9 cellular contexts compared by ENCODE assay signal in the genomic region with DNA sequence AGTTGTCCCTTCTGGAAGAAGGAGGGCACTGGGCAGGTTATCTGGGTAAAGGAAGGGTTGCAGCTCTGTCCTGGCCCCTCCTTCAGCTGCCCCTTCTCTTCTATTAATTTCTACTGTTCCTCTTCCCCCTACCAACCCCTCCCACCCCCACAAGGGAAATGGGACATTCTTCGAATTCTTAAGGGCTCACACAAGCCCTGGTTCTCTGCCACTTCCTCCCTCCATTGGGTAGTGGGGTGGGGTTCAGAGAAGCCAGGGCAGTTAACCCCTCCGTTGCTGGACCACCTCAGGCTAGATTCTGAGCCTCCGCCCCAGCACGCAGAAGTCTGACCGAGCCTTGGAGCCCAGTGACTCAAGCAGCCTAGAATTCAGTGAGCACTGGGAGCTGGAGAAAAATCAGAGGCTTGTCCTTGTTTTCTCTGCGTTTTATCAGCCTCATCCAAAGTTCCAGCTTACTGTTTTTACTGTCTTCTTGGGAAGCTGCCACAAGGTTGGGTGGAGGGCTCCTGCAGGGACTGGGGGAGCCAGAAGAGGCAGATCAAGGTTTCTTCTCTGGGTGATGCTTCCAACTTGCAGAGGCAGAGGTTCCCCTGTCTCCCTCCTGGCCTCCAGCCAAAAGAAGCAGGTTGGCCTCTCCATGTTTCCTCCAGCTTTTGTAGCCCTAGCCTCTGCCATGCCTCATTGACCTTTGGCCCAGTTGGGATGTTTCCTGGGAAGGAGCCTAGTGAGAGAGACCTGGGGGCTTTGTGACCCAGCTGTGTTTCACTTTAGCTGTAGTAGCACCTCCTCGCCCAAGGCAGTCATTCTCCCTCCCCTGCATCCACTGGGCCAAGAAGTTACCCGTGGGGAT. TPM values are rescaled to one million over a fixed set of nuclear protein-coding genes. Genes with fewer than 3 reads are reported as not detected.
A peak's percentile ranks its signal among the peaks of the same experiment; 100 is the strongest.
DNase-seq lines count a peak whose midpoint lies in the region; ATAC-seq, FAIRE-seq and TF ChIP-seq lines count a peak whose summit lies in the region.
"Had no signal": no experiment of that assay in that cellular context is flagged by ENCODE, and none has a peak within 500 bp of the region (broad histone marks: within the 10 kb centered on the region; RNA-seq: fewer than 3 reads in every experiment).

No MANE protein-coding gene starts in this region.

- H3K9ac ChIP-seq in H1 (replicated peaks in 1 of 4; ENCODE audit: extremely low read depth in 1 of 4, low read depth in 3 of 4, low read length in 3 of 4) (no peak overlapping the region), mucosa of stomach (ENCODE audit: low read length) (peak overlapping the region; percentile 28)

- H3K4me3 ChIP-seq in H1 (ENCODE audit: extremely low read depth in 1 of 4, insufficient read depth in 2 of 4, low read depth in 3 of 4, low read length in 4 of 4) (peak overlapping the region in 3 of 4 experiments; percentile 7 to 43 (median 20); a peak in 5 of 8 replicates), mucosa of stomach (ENCODE audit: low read length) (no peak overlapping the region)

- peak overlapping the region; percentile 94 for H4K91ac ChIP-seq in H1 (replicated peaks; ENCODE audit: insufficient read length, low read length)

- H3K23me2 ChIP-seq in H1 (ENCODE audit: low read depth, low read length): peaks cover 2% of the 10 kb centered on the region; the same call in 1 of the 2 replicates

- peak in 1 of 2 experiments; percentile 5; a peak in 1 of 4 replicates for TF ChIP-seq RAD21 in H1 (IDR thresholded peaks at IDR 0.05 in 1 of 2, conservative IDR thresholded peaks at IDR 0.05 in 1 of 2; ENCODE audit: low read depth in 2 of 2, low read length in 2 of 2)

- TF ChIP-seq POLR2A in H1 (IDR thresholded peaks at IDR 0.05; ENCODE audit: control extremely low read depth in 1 of 2, low read depth in 2 of 2, low read length in 2 of 2): no peak

- H4K8ac ChIP-seq in H1 (ENCODE audit: extremely low read depth, insufficient read depth, low read length): peak overlapping the region; percentile 9; the same call in 1 of the 2 replicates

- TF ChIP-seq CTCF in H1 (IDR thresholded peaks at IDR 0.05; ENCODE audit: control extremely low read depth in 1 of 3, insufficient read depth in 1 of 3, low read depth in 1 of 3, low read length in 3 of 3) (no peak), omental fat pad (IDR thresholded peaks at IDR 0.05) (no peak)

- peak overlapping the region; percentile 85; the same call in 1 of the 2 replicates for H2BK15ac ChIP-seq in H1 (ENCODE audit: low read length)

- H3K56ac ChIP-seq in H1 (replicated peaks; ENCODE audit: insufficient read length, low read depth, low read length): peak overlapping the region; percentile 66

- 26% methylated on average over 8 of the region's 8 CpGs; no CpG with 5 or more reads in 1 of the 2 experiments for WGBS in H1 (ENCODE audit: extremely low coverage in 1 of 2, insufficient coverage in 1 of 2, insufficient read length in 1 of 2, insufficient replicate concordance in 2 of 2, low coverage in 1 of 2, low lambda C conversion rate in 2 of 2, missing lambda C conversion rate in 1 of 2), 2 experiments

- H4K20me1 ChIP-seq in H1 (replicated peaks in 1 of 2; ENCODE audit: control insufficient read depth in 1 of 2, insufficient read depth in 2 of 2, low read length in 2 of 2): peaks cover 0 to 3% of the 10 kb centered on the region in 2 experiments

- peaks cover 0 to 3% (median 0%) of the 10 kb centered on the region in 4 experiments; a peak in 2 of 8 replicates for H3K36me3 ChIP-seq in H1 (ENCODE audit: control insufficient read depth in 2 of 4, insufficient read depth in 4 of 4, low read length in 3 of 4)
- peaks cover 26% of the 10 kb centered on the region for H3K36me3 ChIP-seq in mucosa of stomach (ENCODE audit: control insufficient read depth, insufficient read depth, low read length)

- H3K4ac ChIP-seq in H1 (replicated peaks; ENCODE audit: insufficient read length, low read depth, low read length): peak overlapping the region; percentile 63

- H3K4me1 ChIP-seq in H1 (replicated peaks in 1 of 4; ENCODE audit: control insufficient read depth in 3 of 4, insufficient read depth in 4 of 4, low read length in 3 of 4): peaks cover 31 to 51% (median 37%) of the 10 kb centered on the region in 4 experiments
- H3K4me1 ChIP-seq in mucosa of stomach (ENCODE audit: control insufficient read depth, insufficient read depth, low read length): peaks cover 78% of the 10 kb centered on the region

- H3K79me2 ChIP-seq in H1 (ENCODE audit: control insufficient read depth in 1 of 2, insufficient read depth in 2 of 2, low read length in 2 of 2): peaks cover 6 to 78% of the 10 kb centered on the region in 2 experiments; a peak in 3 of 4 replicates

- CTCF ChIA-PET in H1 (lab: Charles Lee; ENCODE audit: partially characterized antibody): interaction anchor here (0.6 to 4.4 kb wide), 6 partner anchors 8 to 227 kb away, joined by 3 to 26 read pairs (median 3); a partner anchor contains a TSS

- DNase-seq in GM04504 (ENCODE audit: low read depth) (peak; percentile 56), RCC 7860 (ENCODE audit: low spot score) (peak; percentile 92), H1 (ENCODE audit: low read depth in 1 of 2, low spot score in 2 of 2) (peak; percentile 79 to 91), omental fat pad (ENCODE audit: low spot score) (no peak)
- no peak for DNase-seq in stimulated activated CD4-positive, alpha-beta T cell treated with anti-CD3 and anti-CD28 coated beads, Interleukin-4, amount 100 ng/mL, for 24 hours
- DNase-seq in stimulated activated CD4-positive, alpha-beta T cell treated with anti-CD3 and anti-CD28 coated beads, Interleukin-4, amount 100 ng/mL, for 4 hours: no peak

- H3K14ac ChIP-seq in H1 (ENCODE audit: insufficient read length): no peak overlapping the region

- H4K5ac ChIP-seq in H1 (ENCODE audit: insufficient read length, low read depth, low read length): peak overlapping the region; percentile 88

- peak overlapping the region; percentile 98 for H3K18ac ChIP-seq in H1 (ENCODE audit: extremely low read depth, low read length)

- no peak overlapping the region for H3K23ac ChIP-seq in H1 (ENCODE audit: insufficient read length)

- H3K27me3 ChIP-seq in H1 (replicated peaks in 1 of 4; ENCODE audit: control insufficient read depth in 3 of 4, extremely low read depth in 1 of 4, insufficient read depth in 3 of 4, low read length in 3 of 4) (no peaks in the 10 kb centered on the region), mucosa of stomach (ENCODE audit: control insufficient read depth, insufficient read depth, low read length) (no peaks in the 10 kb centered on the region)

- H3K79me1 ChIP-seq in H1 (ENCODE audit: low read depth, low read length): peaks cover 19% of the 10 kb centered on the region

- H2AFZ ChIP-seq in H1 (ENCODE audit: low read length): no peak overlapping the region

- TF ChIP-seq EP300 in H1 (IDR thresholded peaks at IDR 0.05; ENCODE audit: borderline replicate concordance in 1 of 2, low read depth in 2 of 2, low read length in 2 of 2): peak in 1 of 2 experiments; percentile 42; a peak in 1 of 3 replicates

- no peaks in the 10 kb centered on the region for H3K9me3 ChIP-seq in H1 (ENCODE audit: insufficient read depth in 2 of 2, low read depth in 1 of 2, low read length in 1 of 2)
- no peaks in the 10 kb centered on the region for H3K9me3 ChIP-seq in mucosa of stomach (ENCODE audit: control insufficient read depth, low read length)

- POLR2A ChIA-PET in H1 (lab: Charles Lee; ENCODE audit: partially characterized antibody): interaction anchor here (0.6 to 24.3 kb wide), 7 partner anchors 9 to 82 kb away, joined by 3 to 468 read pairs (median 4); a partner anchor contains a TSS

- H2AK5ac ChIP-seq in H1 (ENCODE audit: low read depth, low read length): peak overlapping the region; percentile 57; the same call in 1 of the 2 replicates

- FAIRE-seq in RCC 7860 (lab: Jason Lieb, UNC) (peak; percentile 79), H1 (lab: Jason Lieb, UNC) (peak; percentile 42)

- peak overlapping the region; percentile 57 to 78 for H3K4me2 ChIP-seq in H1 (ENCODE audit: insufficient read depth in 1 of 2, low read depth in 2 of 2, low read length in 2 of 2)

- peak overlapping the region; percentile 72; the same call in 1 of the 2 replicates for H3K27ac ChIP-seq in H1 (ENCODE audit: low read depth, low read length)
- H3K27ac ChIP-seq: VCaP had no signal

- peak overlapping the region; percentile 80; the same call in 1 of the 2 replicates for H2BK12ac ChIP-seq in H1 (ENCODE audit: low read depth, low read length)

- peak overlapping the region; percentile 94 for H2BK5ac ChIP-seq in H1 (ENCODE audit: low read depth, low read length)

- peak overlapping the region; percentile 81; the same call in 1 of the 2 replicates for H2BK20ac ChIP-seq in H1 (ENCODE audit: low read length)

- H2BK120ac ChIP-seq in H1 (replicated peaks; ENCODE audit: low read depth, low read length): peak overlapping the region; percentile 90

- ATAC-seq in omental fat pad (ENCODE audit: low FRiP score): no peak
- ATAC-seq in HG03039 (IDR thresholded peaks at IDR 0.05; ENCODE audit: unreplicated experiment): no peak

RNA-seq across cellular contexts. Expression of a gene that starts 10.2 kb away (rescaled TPM):
- total RNA-seq in H1 (2021; fragmentation: NEBNext Ultra II Directional; extraction: Animal tissue kit (Norgen Biotek cat#: 25700)): 170 and 180 TPM in 2 replicates
- polyA plus RNA-seq in H1 (2011; rRNA removed): 114 and 182 TPM in 2 replicates
- polyA plus RNA-seq in H1 (2011; cell fraction: cytosol; rRNA removed): 97.6 TPM
- 95.0 TPM for polyA plus RNA-seq in H1 (2011; cell fraction: nucleus; rRNA removed)
- polyA plus RNA-seq in H1 (2012, experiment 1 of 2): 127 to 134 TPM (median 129 TPM) in 4 replicates
- 154 TPM for polyA plus RNA-seq in H1 (2012, experiment 2 of 2)
- 98.7 TPM for polyA plus RNA-seq in H1 (2013, experiment 1 of 2)
- polyA plus RNA-seq in H1 (2013, experiment 2 of 2): 97.2 TPM
- polyA minus RNA-seq in H1 (2011; rRNA and poly(A)+ RNA removed): 95.4 and 104 TPM in 2 replicates
- polyA minus RNA-seq in H1 (2011; cell fraction: cytosol; rRNA and poly(A)+ RNA removed): 106 TPM
- polyA minus RNA-seq in H1 (2011; cell fraction: nucleus; rRNA and poly(A)+ RNA removed): 55.4 TPM
- 100 to 1,000 TPM; 111 to 174 (median 148) TPM for total RNA-seq in omental fat pad

RNA-seq across cellular contexts. Expression of a gene that starts 26.6 kb away (rescaled TPM):
- total RNA-seq in H1 (2021; fragmentation: NEBNext Ultra II Directional; extraction: Animal tissue kit (Norgen Biotek cat#: 25700)): 2,091 and 2,148 TPM in 2 replicates
- 1,486 and 2,502 TPM in 2 replicates for polyA plus RNA-seq in H1 (2011; rRNA removed)
- 3,173 TPM for polyA plus RNA-seq in H1 (2011; cell fraction: cytosol; rRNA removed)
- polyA plus RNA-seq in H1 (2011; cell fraction: nucleus; rRNA removed): 510 TPM
- 2,897 to 3,886 TPM (median 3,522 TPM) in 4 replicates for polyA plus RNA-seq in H1 (2012, experiment 1 of 2)
- 3,306 TPM for polyA plus RNA-seq in H1 (2012, experiment 2 of 2)
- 4,125 TPM for polyA plus RNA-seq in H1 (2013, experiment 1 of 2)
- 4,130 TPM for polyA plus RNA-seq in H1 (2013, experiment 2 of 2)
- 442 and 458 TPM in 2 replicates for polyA minus RNA-seq in H1 (2011; rRNA and poly(A)+ RNA removed)
- 903 TPM for polyA minus RNA-seq in H1 (2011; cell fraction: cytosol; rRNA and poly(A)+ RNA removed)
- polyA minus RNA-seq in H1 (2011; cell fraction: nucleus; rRNA and poly(A)+ RNA removed): 264 TPM
- 1,000 to 10,000 TPM; 1,566 to 2,133 (median 2,034) TPM for total RNA-seq in omental fat pad

RNA-seq across cellular contexts. Expression of a gene that starts 55.0 kb away (rescaled TPM):
- total RNA-seq in H1 (2021; fragmentation: NEBNext Ultra II Directional; extraction: Animal tissue kit (Norgen Biotek cat#: 25700)): 13.1 and 15.8 TPM in 2 replicates
- 9.2 and 11.1 TPM in 2 replicates for polyA plus RNA-seq in H1 (2011; rRNA removed)
- polyA plus RNA-seq in H1 (2011; cell fraction: cytosol; rRNA removed): 16.5 TPM
- polyA plus RNA-seq in H1 (2011; cell fraction: nucleus; rRNA removed): 29.5 TPM
- 15.6 to 19.5 TPM (median 16.8 TPM) in 4 replicates for polyA plus RNA-seq in H1 (2012, experiment 1 of 2)
- 3.2 TPM for polyA plus RNA-seq in H1 (2012, experiment 2 of 2)
- 18.2 TPM for polyA plus RNA-seq in H1 (2013, experiment 1 of 2)
- polyA plus RNA-seq in H1 (2013, experiment 2 of 2): 15.4 TPM
- polyA minus RNA-seq in H1 (2011; rRNA and poly(A)+ RNA removed): 5.4 and 9.1 TPM in 2 replicates
- polyA minus RNA-seq in H1 (2011; cell fraction: cytosol; rRNA and poly(A)+ RNA removed): 6.9 TPM
- 13.2 TPM for polyA minus RNA-seq in H1 (2011; cell fraction: nucleus; rRNA and poly(A)+ RNA removed)
- 10 to 100 TPM; 15.2 to 49.6 (median 30.5) TPM for total RNA-seq in omental fat pad

Comparison
In these comparisons a context has a peak if more than half of its experiments do, and no peak if none do; other contexts are left out.
1. DNase-seq: peak in GM04504 (single experiment), RCC 7860 (single experiment) and H1 (2 of 2); none in stimulated activated CD4-positive, alpha-beta T cell treated with anti-CD3 and anti-CD28 coated beads, Interleukin-4, amount 100 ng/mL, for 24 hours (single experiment), omental fat pad (single experiment) and stimulated activated CD4-positive, alpha-beta T cell treated with anti-CD3 and anti-CD28 coated beads, Interleukin-4, amount 100 ng/mL, for 4 hours (0 of 2).